24 cellular contexts compared by ENCODE assay signal in genomic region chr12:32997471-32997870, GRCh38.
DNase-seq lines count a peak whose midpoint lies in the region; ATAC-seq, FAIRE-seq and TF ChIP-seq lines count a peak whose summit lies in the region.
"Had no signal": no experiment of that assay in that cellular context is flagged by ENCODE, and none has a peak within 500 bp of the region (broad histone marks: within the 10 kb centered on the region; RNA-seq: fewer than 3 reads in every experiment).

No MANE protein-coding gene starts in this region.

- H3K4ac ChIP-seq in trophoblast cell (ENCODE audit: low read depth, low read length): peak overlapping the region; percentile 19

- H3K4me1 ChIP-seq in K562 (replicated peaks in 1 of 2; ENCODE audit: control insufficient read depth in 2 of 2, insufficient read depth in 2 of 2, low read length in 2 of 2) (no peaks in the 10 kb centered on the region; a peak in 1 of 5 replicates), trophoblast cell (ENCODE audit: control insufficient read depth in 1 of 2, insufficient read depth in 2 of 2, low read length in 2 of 2) (peaks cover 16 to 21% of the 10 kb centered on the region in 2 experiments), breast epithelium (no peaks in the 10 kb centered on the region)
- H3K4me1 ChIP-seq: ascending aorta, left ventricle myocardium inferior, Peyer's patch, upper lobe of right lung had no signal

- peaks cover 21% of the 10 kb centered on the region for H3K79me1 ChIP-seq in trophoblast cell (ENCODE audit: low read length)

- FAIRE-seq in K562 (lab: Jason Lieb, UNC): no peak
- FAIRE-seq: A204.1 had no signal

- H4K12ac ChIP-seq in trophoblast cell (ENCODE audit: low read depth, low read length): no peak overlapping the region

- peak overlapping the region; percentile 46 for H3K14ac ChIP-seq in trophoblast cell (ENCODE audit: low read length)

- H3K27ac ChIP-seq in K562 (ENCODE audit: extremely low read depth, low read depth, low read length) (no peak overlapping the region), trophoblast cell (ENCODE audit: low read depth, low read length) (peak overlapping the region; percentile 38), breast epithelium (no peak overlapping the region)
- H3K27ac ChIP-seq: ascending aorta, left ventricle myocardium inferior, Peyer's patch, upper lobe of right lung had no signal

- peaks cover 0 to 3% of the 10 kb centered on the region in 2 experiments; a peak in 1 of 5 replicates for H3K27me3 ChIP-seq in K562 (ENCODE audit: control insufficient read depth in 2 of 2, insufficient read depth in 2 of 2, low read length in 2 of 2)
- H3K27me3 ChIP-seq in trophoblast cell (ENCODE audit: insufficient read depth, low read length): no peaks in the 10 kb centered on the region
- no peaks in the 10 kb centered on the region for H3K27me3 ChIP-seq in breast epithelium
- H3K27me3 ChIP-seq: ascending aorta, Peyer's patch, upper lobe of right lung had no signal

- H3K9me1 ChIP-seq in K562 (ENCODE audit: control insufficient read depth, insufficient read depth, low read length): no peaks in the 10 kb centered on the region

- H2BK5ac ChIP-seq in trophoblast cell (ENCODE audit: low read depth, low read length, poor library complexity): peak overlapping the region; percentile 36

- CTCF ChIA-PET in K562 (lab: Yijun Ruan, JAX; ENCODE audit: low intra/inter-chr PET ratio): no interaction called here

- no peak overlapping the region for H2AK5ac ChIP-seq in trophoblast cell (ENCODE audit: low read length)

- H3K36me3 ChIP-seq in K562 (ENCODE audit: control insufficient read depth, insufficient read depth, low read length) (no peaks in the 10 kb centered on the region), trophoblast cell (ENCODE audit: control insufficient read depth in 1 of 2, insufficient read depth in 2 of 2, low read length in 2 of 2) (no peaks in the 10 kb centered on the region), breast epithelium (no peaks in the 10 kb centered on the region)
- H3K36me3 ChIP-seq: ascending aorta, left ventricle myocardium inferior, Peyer's patch, upper lobe of right lung had no signal

- DNase-seq in NCI-H2081 (lab: John Stamatoyannopoulos, UW) (peak; percentile 38 to 56), NCI-H2081 treated with DMSO at 0.1 percent for 48 hours (lab: John Stamatoyannopoulos, UW) (no peak), NCI-H2029 (lab: John Stamatoyannopoulos, UW) (peak; percentile 96), K562 (ENCODE audit: extremely low read depth in 1 of 4, low spot score in 3 of 4) (no peak), trophoblast cell (peak; percentile 51 to 81), NCI-H2227 (lab: John Stamatoyannopoulos, UW; ENCODE audit: unreplicated experiment) (no peak), breast epithelium (ENCODE audit: low spot score in 2 of 2) (no peak)
- DNase-seq: activated CD4-positive, alpha-beta T cell treated with anti-CD3 and anti-CD28 coated beads for 36 hours; activated CD8-positive, alpha-beta memory T cell treated with anti-CD3 and anti-CD28 coated beads, Interleukin-2, amount 10 ng/mL, durations not matched to agents 7 days and 5 days; CD8-positive, alpha-beta memory T cell; H7; head of caudate nucleus; left ventricle myocardium inferior; MM.1S; NCI-H226; Peyer's patch; stimulated activated CD4-positive, alpha-beta T cell treated with anti-CD3 and anti-CD28 coated beads, Interleukin-15, amount 100 ng/mL, for 24 hours; stimulated activated CD8-positive, alpha-beta memory T cell treated with anti-CD3 and anti-CD28 coated beads, Interleukin-4, amount 100 ng/mL, for 48 hours; T-cell; upper lobe of right lung had no signal

- peak overlapping the region; percentile 11 for H4K8ac ChIP-seq in trophoblast cell (ENCODE audit: low read depth, low read length)

- TF ChIP-seq EP300 in K562 (IDR thresholded peaks at IDR 0.05; ENCODE audit: low read length): no peak

- peak overlapping the region; percentile 20 for H4K91ac ChIP-seq in trophoblast cell (ENCODE audit: low read depth, low read length)

- intact Hi-C loops in K562 (cut with micrococcal nuclease): no loop called here
- intact Hi-C loops in breast epithelium (cut with DNase I; ENCODE audit: low total_unique reads): no loop called here

- TF ChIP-seq POLR2A in K562 (conservative IDR thresholded peaks at IDR 0.05) (no peak), breast epithelium (IDR thresholded peaks at IDR 0.05) (no peak)

- 1% methylated on average over 8 of the region's 8 CpGs for WGBS in K562 (ENCODE audit: insufficient coverage, low coverage, missing lambda C conversion rate)
- no CpG with 5 or more reads among the region's 8 CpGs for WGBS in trophoblast cell (ENCODE audit: extremely low coverage, insufficient coverage, insufficient read length)

- in situ Hi-C loops in K562 (cut with MboI): no loop called here

- peak overlapping the region; percentile 54 for H3K18ac ChIP-seq in trophoblast cell (ENCODE audit: low read length)

- peak overlapping the region; percentile 62 for H2BK120ac ChIP-seq in trophoblast cell (ENCODE audit: insufficient read depth, low read length, poor library complexity)

- H2AFZ ChIP-seq in K562 (ENCODE audit: low read depth, low read length): no peak overlapping the region
- no peak overlapping the region for H2AFZ ChIP-seq in trophoblast cell (ENCODE audit: insufficient read depth, low read length, poor library complexity)

- no peak for TF ChIP-seq CTCF in K562 (IDR thresholded peaks at IDR 0.05 in 2 of 3, conservative IDR thresholded peaks at IDR 0.05 in 1 of 3; ENCODE audit: insufficient read depth in 2 of 3, low read depth in 1 of 3, low read length in 3 of 3)
- TF ChIP-seq CTCF in breast epithelium (IDR thresholded peaks at IDR 0.05): no peak

- no peaks in the 10 kb centered on the region for H4K20me1 ChIP-seq in K562 (replicated peaks; ENCODE audit: control insufficient read depth, insufficient read depth, low read length)

- ATAC-seq in K562 (no peak), HG03175 (IDR thresholded peaks at IDR 0.05; ENCODE audit: unreplicated experiment) (no peak)
- ATAC-seq: activated CD4-positive, alpha-beta T cell treated with anti-CD3 and anti-CD28 coated beads for 36 hours; activated CD8-positive, alpha-beta memory T cell treated with anti-CD3 and anti-CD28 coated beads, Interleukin-2, amount 10 ng/mL, durations not matched to agents 7 days and 5 days; sciatic nerve; T-cell; upper lobe of right lung had no signal

- H3K79me2 ChIP-seq in K562 (ENCODE audit: control insufficient read depth, insufficient read depth, low read length): no peaks in the 10 kb centered on the region
- H3K79me2 ChIP-seq in trophoblast cell (ENCODE audit: control insufficient read depth, insufficient read depth, low read length, poor library complexity): peaks cover 7% of the 10 kb centered on the region

- H3K9ac ChIP-seq in K562 (ENCODE audit: insufficient read depth in 1 of 2, low read depth in 2 of 2, low read length in 2 of 2): no peak overlapping the region
- no peak overlapping the region for H3K9ac ChIP-seq in trophoblast cell (ENCODE audit: low read length)

- no peak overlapping the region for H3K23ac ChIP-seq in trophoblast cell (ENCODE audit: low read length)

- BruUV-seq in K562 (replicated peaks; lab: Mats Ljungman, UMichigan): no TSS peak

- no peak overlapping the region for H3K4me3 ChIP-seq in K562
- no peak overlapping the region for H3K4me3 ChIP-seq in trophoblast cell (ENCODE audit: low read depth, low read length)
- H3K4me3 ChIP-seq in breast epithelium: no peak overlapping the region
- H3K4me3 ChIP-seq: ascending aorta, left ventricle myocardium inferior, Peyer's patch, upper lobe of right lung had no signal

- POLR2A ChIA-PET in K562 (lab: Yijun Ruan, JAX): interaction anchor here (0.7 to 1.1 kb wide), 2 partner anchors 10 to 61 kb away, joined by 3 read pairs; no protein-coding TSS in a partner anchor

- no peak overlapping the region for H3K4me2 ChIP-seq in K562 (ENCODE audit: insufficient read depth, low read length)
- H3K4me2 ChIP-seq in trophoblast cell (ENCODE audit: low read length): peak overlapping the region; percentile 6

- no peaks in the 10 kb centered on the region for H3K9me3 ChIP-seq in K562 (replicated peaks; ENCODE audit: control insufficient read depth, insufficient read depth, low read depth, low read length)
- no peaks in the 10 kb centered on the region for H3K9me3 ChIP-seq in trophoblast cell (ENCODE audit: insufficient read depth, low read depth, low read length)
- no peaks in the 10 kb centered on the region for H3K9me3 ChIP-seq in breast epithelium
- H3K9me3 ChIP-seq: ascending aorta, Peyer's patch, upper lobe of right lung had no signal

- H2BK12ac ChIP-seq in trophoblast cell (ENCODE audit: low read length): peak overlapping the region; percentile 48

- no peak for TF ChIP-seq RAD21 in K562 (CRISPR knock-in tag; conservative IDR thresholded peaks at IDR 0.05 in 1 of 2, IDR thresholded peaks at IDR 0.05 in 1 of 2)

TF ChIP-seq in K562, 482 proteins besides CTCF, POLR2A, EP300 and RAD21:
- TF ChIP-seq MYBL2 (IDR thresholded peaks at IDR 0.05; ENCODE audit: low read depth) (no peak), MYBL2 (CRISPR knock-in tag; IDR thresholded peaks at IDR 0.05; ENCODE audit: borderline replicate concordance) (no peak), HMG20B (CRISPR knock-in tag; IDR thresholded peaks at IDR 0.05) (no peak), RFX1 (IDR thresholded peaks at IDR 0.05) (peak; percentile 40)

Comparison
In these comparisons a context has a peak if more than half of its experiments do, and no peak if none do; other contexts are left out.
1. DNase-seq: peak in NCI-H2081 (2 of 2), NCI-H2029 (single experiment) and trophoblast cell (2 of 2); none in NCI-H2081 treated with DMSO at 0.1 percent for 48 hours (single experiment), K562 (0 of 4), NCI-H2227 (single experiment) and breast epithelium (0 of 2).